Comparison of ENCODE assay signal across 8 cellular contexts in the genomic region with DNA sequence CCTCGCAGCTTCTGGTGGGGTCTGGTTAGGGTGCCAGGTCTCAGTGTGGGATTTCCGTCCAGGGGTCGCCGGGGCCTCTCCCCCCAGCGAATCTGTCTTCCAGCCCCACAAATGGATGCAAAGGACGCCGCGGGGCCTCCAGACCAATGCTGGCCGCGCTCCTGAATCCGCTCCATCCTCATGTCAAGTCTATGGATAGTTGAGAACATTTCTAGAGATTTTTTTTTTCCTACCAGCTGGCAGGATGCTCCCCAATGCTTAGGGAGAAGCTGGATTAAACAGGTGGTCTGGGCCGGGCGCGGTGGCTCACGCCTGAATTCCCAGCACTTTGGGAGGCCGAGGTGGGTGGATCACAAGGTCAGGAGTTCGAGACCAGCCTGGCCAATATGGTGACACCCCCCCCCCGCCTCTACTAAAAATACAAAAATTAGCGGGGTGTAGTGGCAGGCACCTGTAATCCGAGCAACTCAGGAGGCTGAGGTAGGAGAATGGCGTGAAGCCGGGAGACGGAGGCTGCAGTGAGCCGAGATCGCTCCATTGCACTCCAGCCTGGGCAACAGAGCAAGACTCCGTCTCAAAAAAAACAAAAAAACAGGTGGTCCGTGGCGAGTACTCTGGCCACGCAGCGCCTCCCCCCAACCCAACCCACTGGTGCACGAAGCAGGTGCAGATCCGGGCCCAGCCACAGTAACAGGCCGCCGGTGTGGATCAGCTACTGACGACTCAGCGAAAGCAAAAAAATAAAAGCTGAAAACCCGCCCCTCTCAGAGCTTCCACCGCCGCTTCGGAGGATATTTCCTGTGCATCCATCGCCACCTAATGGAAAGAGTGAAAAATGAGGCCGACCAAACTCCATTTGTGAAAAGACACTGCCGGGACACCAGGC. TPM values are rescaled to one million over a fixed set of nuclear protein-coding genes. Genes with fewer than 3 reads are reported as not detected.
DNase-seq lines count a peak whose midpoint lies in the region; ATAC-seq and TF ChIP-seq lines count a peak whose summit lies in the region.

No MANE protein-coding gene starts in this region.

- DNase-seq in A172 (ENCODE audit: low spot score), result peak; percentile 82
- DNase-seq in GM19240 (ENCODE audit: insufficient read length, low spot score), result peak; percentile 66
- peak; percentile 62 for DNase-seq in NCI-H1105 (lab: John Stamatoyannopoulos, UW)
- peak; percentile 88 for DNase-seq in SW480 (ENCODE audit: low spot score)
- peak; percentile 68 for DNase-seq in activated naive CD8-positive, alpha-beta T cell treated with anti-CD3 and anti-CD28 coated beads, Interleukin-2, amount 50 U/mL, for 24 hours
- peak; percentile 59 to 85 for DNase-seq in heart right ventricle
- peak; percentile 91 for DNase-seq in pons (ENCODE audit: low spot score)
- no peak for DNase-seq in type B pancreatic cell (ENCODE audit: extremely low spot score, unreplicated experiment)

- H3K4me3 Mint-ChIP-seq in activated naive CD8-positive, alpha-beta T cell treated with anti-CD3 and anti-CD28 coated beads, Interleukin-2, amount 50 U/mL, for 24 hours, result peak overlapping the region; percentile 71
- peak overlapping the region; percentile 93 for H3K4me3 Mint-ChIP-seq in type B pancreatic cell

- peak overlapping the region; percentile 43 to 84 (median 79) for H3K27ac ChIP-seq in heart right ventricle

- H3K36me3 ChIP-seq in heart right ventricle, result no peaks in the 10 kb centered on the region

- TF ChIP-seq CTCF in heart right ventricle (IDR thresholded peaks at IDR 0.05) (peak; percentile 52 to 84 (median 79)), type B pancreatic cell (conservative IDR thresholded peaks at IDR 0.05) (peak; percentile 85)

- intact Hi-C loops in heart right ventricle (cut with DNase I), result loop anchor here in 9 of 10 donors (1.0 to 5.0 kb wide), 5 partner anchors 183 to 568 kb away; a partner anchor contains a TSS

- peaks cover 0 to 25% (median 0%) of the 10 kb centered on the region in 7 donors for H3K27me3 ChIP-seq in heart right ventricle

- no peaks in the 10 kb centered on the region for H3K9me3 ChIP-seq in heart right ventricle

- peak overlapping the region; percentile 8 for H3K27ac Mint-ChIP-seq in activated naive CD8-positive, alpha-beta T cell treated with anti-CD3 and anti-CD28 coated beads, Interleukin-2, amount 50 U/mL, for 24 hours
- H3K27ac Mint-ChIP-seq in type B pancreatic cell, result peak overlapping the region; percentile 95

- H3K36me3 Mint-ChIP-seq in activated naive CD8-positive, alpha-beta T cell treated with anti-CD3 and anti-CD28 coated beads, Interleukin-2, amount 50 U/mL, for 24 hours (ENCODE audit: low read depth), result no peaks in the 10 kb centered on the region
- H3K36me3 Mint-ChIP-seq in type B pancreatic cell, result peaks cover 3% of the 10 kb centered on the region

- peak overlapping the region in 9 of 10 donors; percentile 51 to 94 (median 82) for H3K4me3 ChIP-seq in heart right ventricle

- H3K4me1 ChIP-seq in heart right ventricle, result peaks cover 4 to 43% (median 30%) of the 10 kb centered on the region in 9 donors

- peaks cover 16% of the 10 kb centered on the region for H3K4me1 Mint-ChIP-seq in activated naive CD8-positive, alpha-beta T cell treated with anti-CD3 and anti-CD28 coated beads, Interleukin-2, amount 50 U/mL, for 24 hours
- peaks cover 32% of the 10 kb centered on the region for H3K4me1 Mint-ChIP-seq in type B pancreatic cell (ENCODE audit: unreplicated experiment)

- ATAC-seq in activated naive CD8-positive, alpha-beta T cell treated with anti-CD3 and anti-CD28 coated beads, Interleukin-2, amount 50 U/mL, for 24 hours, result peak; percentile 68
- peak; percentile 61 to 90 (median 72) for ATAC-seq in heart right ventricle

- no peaks in the 10 kb centered on the region for H3K9me3 Mint-ChIP-seq in activated naive CD8-positive, alpha-beta T cell treated with anti-CD3 and anti-CD28 coated beads, Interleukin-2, amount 50 U/mL, for 24 hours
- no peaks in the 10 kb centered on the region for H3K9me3 Mint-ChIP-seq in type B pancreatic cell

- WGBS in heart right ventricle, 2 donors, result 30 to 35% methylated on average over 43 of the region's 43 CpGs

- peaks cover 25% of the 10 kb centered on the region for H3K27me3 Mint-ChIP-seq in activated naive CD8-positive, alpha-beta T cell treated with anti-CD3 and anti-CD28 coated beads, Interleukin-2, amount 50 U/mL, for 24 hours
- no peaks in the 10 kb centered on the region for H3K27me3 Mint-ChIP-seq in type B pancreatic cell

RNA-seq across cellular contexts. Expression of a gene that starts 1.1 kb away (rescaled TPM):
- 4.6 and 7.2 TPM in 2 replicates for total RNA-seq in A172 (2014; rRNA removed; shearing (Covaris generic))
- total RNA-seq in heart right ventricle (10 to 100 TPM; 11.6 to 24.4 (median 15.9) TPM), type B pancreatic cell (ENCODE audit: low replicate concordance) (65.1 and 68.0 TPM in 2 replicates)
- 10 to 100 TPM in 1 of 2 donors, 1 to 10 TPM in 1; 9.9 to 20.8 TPM for polyA plus RNA-seq in heart right ventricle

RNA-seq across cellular contexts. Expression of a gene that starts 16.3 kb away (rescaled TPM):
- 17.4 and 23.5 TPM in 2 replicates for total RNA-seq in A172 (2014; rRNA removed; shearing (Covaris generic))
- 10 to 100 TPM; 15.0 to 19.8 (median 18.5) TPM for total RNA-seq in heart right ventricle
- polyA plus RNA-seq in heart right ventricle, result 10 to 100 TPM; 12.5 to 14.8 TPM
- total RNA-seq in type B pancreatic cell (ENCODE audit: low replicate concordance), result 16.2 and 20.1 TPM in 2 replicates
